ENCODE assay signal across 15 cellular contexts in the genomic region with DNA sequence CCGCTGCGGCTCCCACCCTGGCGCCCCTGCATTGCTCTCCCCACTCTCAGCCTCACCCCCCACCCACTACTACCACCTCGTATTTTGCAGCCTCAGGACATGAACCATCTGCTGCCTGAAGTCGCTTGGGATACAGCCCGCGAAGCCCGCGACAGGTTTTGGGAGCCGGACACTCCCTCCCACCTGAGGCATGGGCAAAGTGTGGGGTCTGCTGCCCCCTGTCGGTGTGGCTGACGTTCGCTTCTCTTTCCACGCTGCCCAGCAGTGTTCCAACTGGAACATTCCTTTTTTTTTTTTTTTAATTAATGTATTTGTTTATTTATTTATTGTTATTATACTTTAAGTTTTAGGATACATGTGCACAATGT. TPM values are rescaled to one million over a fixed set of nuclear protein-coding genes. Genes with fewer than 3 reads are reported as not detected.
DNase-seq lines count a peak whose midpoint lies in the region; ATAC-seq and TF ChIP-seq lines count a peak whose summit lies in the region.
"Had no signal": no experiment of that assay in that cellular context is flagged by ENCODE, and none has a peak within 500 bp of the region (broad histone marks: within the 10 kb centered on the region; RNA-seq: fewer than 3 reads in every experiment).

No MANE protein-coding gene starts in this region.

- no peaks in the 10 kb centered on the region for H3K79me2 ChIP-seq in H9 (ENCODE audit: insufficient read depth, low read length)

- no CpG with 5 or more reads among the region's 14 CpGs for WGBS in H9 (ENCODE audit: extremely low coverage, insufficient read length, low lambda C conversion rate)
- 4 to 12% (median 5%) methylated on average over 11 to 14 of the region's 14 CpGs for WGBS in adrenal gland, 4 donors
- 35 to 55% methylated on average over 4 to 13 of the region's 14 CpGs for WGBS in transverse colon (ENCODE audit: low coverage in 1 of 2), 2 donors

- H3K4ac ChIP-seq in H9 (ENCODE audit: low read depth, low read length): no peak overlapping the region

- TF ChIP-seq POLR2A in adrenal gland (IDR thresholded peaks at IDR 0.05): no peak
- TF ChIP-seq POLR2A in transverse colon (IDR thresholded peaks at IDR 0.05): no peak

- no peak overlapping the region for H2BK20ac ChIP-seq in H9 (ENCODE audit: low read depth, low read length, poor library complexity, severe bottlenecking)

- H3K27ac Mint-ChIP-seq in H9 (no peak overlapping the region; a peak in 1 of 7 replicates), osteocyte (ENCODE audit: unreplicated experiment) (no peak overlapping the region)
- H3K27ac Mint-ChIP-seq: activated naive CD8-positive, alpha-beta T cell; naive thymus-derived CD8-positive, alpha-beta T cell; T-helper 2 cell treated with Interferon-gamma antibody and Interleukin-4, amounts not matched to agents 5 μg/mL and 100 μg/mL, for 36 hours had no signal

- no peak for TF ChIP-seq EP300 in transverse colon (IDR thresholded peaks at IDR 0.05; ENCODE audit: low read depth)

- no peak overlapping the region for H3K23ac ChIP-seq in H9 (ENCODE audit: insufficient read length, low read depth, low read length)

- no peaks in the 10 kb centered on the region for H3K23me2 ChIP-seq in H9 (ENCODE audit: insufficient read length, low read depth, low read length, poor library complexity, severe bottlenecking)

- no peak overlapping the region for H2BK120ac ChIP-seq in H9 (ENCODE audit: low read depth, low read length, poor library complexity, severe bottlenecking)

- H3K18ac ChIP-seq in H9 (ENCODE audit: insufficient read length, low read depth, low read length): no peak overlapping the region

- no peak overlapping the region for H3K56ac ChIP-seq in H9 (ENCODE audit: insufficient read length, low read depth, low read length)

- no peak overlapping the region for H2AK5ac ChIP-seq in H9 (ENCODE audit: insufficient read length, low read length)

- TF ChIP-seq CTCF in H9 (conservative IDR thresholded peaks at IDR 0.05): peak; percentile 75
- TF ChIP-seq CTCF in adrenal gland (IDR thresholded peaks at IDR 0.05): peak in 4 of 6 experiments; percentile 7 to 34 (median 21)
- peak; percentile 15 for TF ChIP-seq CTCF in osteocyte (IDR thresholded peaks at IDR 0.05)
- no peak for TF ChIP-seq CTCF in transverse colon (IDR thresholded peaks at IDR 0.05)

- H3K79me1 ChIP-seq in H9 (ENCODE audit: insufficient read depth, low read depth, low read length, poor library complexity, severe bottlenecking): no peaks in the 10 kb centered on the region

- DNase-seq in H9: peak; percentile 61
- DNase-seq in adrenal gland: peak in 6 of 7 donors; percentile 21 to 38 (median 37)
- no peak for DNase-seq in osteocyte (ENCODE audit: extremely low spot score, unreplicated experiment)
- DNase-seq in NCI-H1694 (lab: John Stamatoyannopoulos, UW): no peak
- no peak for DNase-seq in NCI-H774 (lab: John Stamatoyannopoulos, UW)
- no peak for DNase-seq in transverse colon
- DNase-seq: heart left ventricle; naive thymus-derived CD8-positive, alpha-beta T cell; NCI-H1694 treated with DMSO at 0.1 percent for 48 hours; OCI-M1 had no signal

- peaks cover 5% of the 10 kb centered on the region in 2 experiments; a peak in 3 of 5 replicates for H3K9me3 Mint-ChIP-seq in H9
- H3K9me3 Mint-ChIP-seq in osteocyte (ENCODE audit: unreplicated experiment): peaks cover 8% of the 10 kb centered on the region
- H3K9me3 Mint-ChIP-seq: T-helper 2 cell treated with Interferon-gamma antibody and Interleukin-4, amounts not matched to agents 5 μg/mL and 100 μg/mL, for 36 hours had no signal

- H3K4me3 Mint-ChIP-seq in H9 (peak overlapping the region; percentile 66 to 81), osteocyte (ENCODE audit: unreplicated experiment) (no peak overlapping the region)
- H3K4me3 Mint-ChIP-seq: activated naive CD8-positive, alpha-beta T cell; naive thymus-derived CD8-positive, alpha-beta T cell; T-helper 2 cell treated with Interferon-gamma antibody and Interleukin-4, amounts not matched to agents 5 μg/mL and 100 μg/mL, for 36 hours had no signal

- H3T11ph ChIP-seq in H9 (ENCODE audit: low read length): no peak overlapping the region

- no peak overlapping the region for H3K9ac ChIP-seq in H9 (ENCODE audit: extremely low read depth, insufficient read length, low read length)

- in situ Hi-C loops in transverse colon (cut with MboI; ENCODE audit: low pct_ligation_motif_present in 1 of 4, low pct_unique_long_range_greater_than_20kb in 1 of 4, low sequenced_read_pairs in 3 of 4): no loop called here

- H3K27me3 Mint-ChIP-seq in H9 (ENCODE audit: low read depth) (peaks cover 39% of the 10 kb centered on the region), osteocyte (ENCODE audit: unreplicated experiment) (no peaks in the 10 kb centered on the region)

- no peak for ATAC-seq in GM21367 (IDR thresholded peaks at IDR 0.05; ENCODE audit: unreplicated experiment)
- ATAC-seq: naive thymus-derived CD8-positive, alpha-beta T cell had no signal

- no peak overlapping the region for H2BK5ac ChIP-seq in H9 (ENCODE audit: insufficient read length, low read length)

- H3K4me1 Mint-ChIP-seq in H9: no peaks in the 10 kb centered on the region; a peak in 1 of 4 replicates
- no peaks in the 10 kb centered on the region for H3K4me1 Mint-ChIP-seq in osteocyte (ENCODE audit: unreplicated experiment)
- H3K4me1 Mint-ChIP-seq: naive thymus-derived CD8-positive, alpha-beta T cell had no signal

- intact Hi-C loops in adrenal gland (cut with DNase I): no loop called here
- intact Hi-C loops in transverse colon (cut with DNase I; ENCODE audit: low total_unique reads): no loop called here

- no peaks in the 10 kb centered on the region for H3K36me3 Mint-ChIP-seq in H9 (ENCODE audit: insufficient read depth in 1 of 3, low read depth in 3 of 3)
- H3K36me3 Mint-ChIP-seq in osteocyte (ENCODE audit: unreplicated experiment): no peaks in the 10 kb centered on the region
- H3K36me3 Mint-ChIP-seq: activated naive CD8-positive, alpha-beta T cell; naive thymus-derived CD8-positive, alpha-beta T cell had no signal

- H3K36me3 ChIP-seq in adrenal gland (replicated peaks in 1 of 2): no peaks in the 10 kb centered on the region
- no peaks in the 10 kb centered on the region for H3K36me3 ChIP-seq in transverse colon
- H3K36me3 ChIP-seq: heart left ventricle had no signal

- H3K27ac ChIP-seq in H9 (ENCODE audit: insufficient read length, low read depth, low read length) (no peak overlapping the region), adrenal gland (no peak overlapping the region), transverse colon (no peak overlapping the region)
- H3K27ac ChIP-seq: heart left ventricle had no signal

- H3K27me3 ChIP-seq in H9 (ENCODE audit: insufficient read depth, low read length) (no peaks in the 10 kb centered on the region; the same call in 1 of the 2 replicates), adrenal gland (no peaks in the 10 kb centered on the region), transverse colon (peaks cover 7% of the 10 kb centered on the region)

- no peak overlapping the region for H2AFZ ChIP-seq in H9 (ENCODE audit: low read length)

- no peaks in the 10 kb centered on the region for H3K4me1 ChIP-seq in H9 (ENCODE audit: insufficient read depth, low read length)
- H3K4me1 ChIP-seq in adrenal gland (replicated peaks in 1 of 2): no peaks in the 10 kb centered on the region
- no peaks in the 10 kb centered on the region for H3K4me1 ChIP-seq in transverse colon

- H4K20me1 ChIP-seq in H9 (ENCODE audit: control insufficient read depth, insufficient read depth, insufficient read length): no peaks in the 10 kb centered on the region

- H4K8ac ChIP-seq in H9 (replicated peaks; ENCODE audit: insufficient read length, low read depth, low read length): no peak overlapping the region

- no peak overlapping the region for H4K5ac ChIP-seq in H9 (ENCODE audit: insufficient read length, low read depth, low read length)

- no peak overlapping the region for H2BK12ac ChIP-seq in H9 (ENCODE audit: insufficient read length, low read depth, low read length)

- no peak overlapping the region for H4K91ac ChIP-seq in H9 (ENCODE audit: insufficient read length, low read depth, low read length)

- no peak overlapping the region for H3K14ac ChIP-seq in H9 (ENCODE audit: insufficient read depth, low read length)

- no peak overlapping the region for H2BK15ac ChIP-seq in H9 (ENCODE audit: low read depth, low read length)

- H3K4me2 ChIP-seq in H9 (ENCODE audit: insufficient read depth, insufficient read length, low read length): peak overlapping the region; percentile 0

- H3K4me3 ChIP-seq in adrenal gland (peak overlapping the region in 1 of 4 donors; percentile 23), iPS-11a (ENCODE audit: low read depth, low read length) (peak overlapping the region; percentile 6), transverse colon (no peak overlapping the region)
- H3K4me3 ChIP-seq: heart left ventricle had no signal

- no peaks in the 10 kb centered on the region for H3K9me3 ChIP-seq in H9 (ENCODE audit: control insufficient read depth, low read depth, low read length)
- H3K9me3 ChIP-seq in adrenal gland (replicated peaks in 1 of 3): no peaks in the 10 kb centered on the region
- H3K9me3 ChIP-seq in transverse colon: no peaks in the 10 kb centered on the region

RNA-seq across cellular contexts. Expression of a gene that starts 15.3 kb away (rescaled TPM):
- total RNA-seq in H9 (2021): 0.13 and 0.15 TPM in 2 replicates
- total RNA-seq in adrenal gland: 1 to 10 TPM in 2 of 8 donors, under 1 TPM in 2, not detected in 4; 0.26 to 3.1 (median 0.90) TPM
- under 1 TPM in 2 of 3 donors, not detected in 1; 0.10 to 0.15 TPM for polyA plus RNA-seq in adrenal gland
- total RNA-seq in osteocyte: not detected in 2 replicates
- total RNA-seq in transverse colon: under 1 TPM in 2 of 4 donors, not detected in 2; 0.48 to 0.55 TPM
- total RNA-seq: dermis microvascular lymphatic vessel endothelial cell; naive thymus-derived CD8-positive, alpha-beta T cell had no signal
- polyA plus RNA-seq: heart left ventricle; naive thymus-derived CD8-positive, alpha-beta T cell had no signal

RNA-seq across cellular contexts. Expression of a gene that starts 22.7 kb away (rescaled TPM):
- total RNA-seq in H9 (2021) (not detected in 2 replicates), adrenal gland (1 to 10 TPM in 1 of 8 donors, under 1 TPM in 1, not detected in 6; 0.83 to 1.1 TPM), osteocyte (not detected in 2 replicates), transverse colon (not detected)
- under 1 TPM in 1 of 3 donors, not detected in 2; 0.77 TPM for polyA plus RNA-seq in adrenal gland
- total RNA-seq: dermis microvascular lymphatic vessel endothelial cell had no signal
- polyA plus RNA-seq: naive thymus-derived CD8-positive, alpha-beta T cell had no signal

Comparison
In these comparisons a context has a peak if more than half of its experiments do, and no peak if none do; other contexts are left out.
1. DNase-seq: peak in H9 (single experiment) and adrenal gland (6 of 7); none in osteocyte (single experiment), NCI-H1694 (single experiment), NCI-H774 (single experiment) and transverse colon (single experiment).
2. CTCF ChIP-seq: peak in H9 (single experiment), adrenal gland (4 of 6) and osteocyte (single experiment); none in transverse colon (0 of 5).